1 cellular context compared by ENCODE assay signal in genomic region chr17:68600881-68601564, GRCh38.
A peak's percentile ranks its signal among the peaks of the same experiment; 100 is the strongest.
TF ChIP-seq lines count a peak whose summit lies in the region.

Gene FAM20A (minus strand): TSS chr17:68601367. CDS start chr17:68600666, 701 bp downstream.

TF ChIP-seq in HepG2, 621 proteins besides CTCF, POLR2A, EP300 and RAD21 (continued from another document and continues in another):
- no peak for TF ChIP-seq ZNF33B (CRISPR knock-in tag; IDR thresholded peaks at IDR 0.05)
- peak; percentile 40; the same call in 1 of the 2 replicates for TF ChIP-seq CCDC6 (CRISPR knock-in tag; IDR thresholded peaks at IDR 0.05)
- TF ChIP-seq RBAK (CRISPR knock-in tag; IDR thresholded peaks at IDR 0.05) = no peak
- no peak for TF ChIP-seq MTA3 (CRISPR knock-in tag; IDR thresholded peaks at IDR 0.05)
- TF ChIP-seq ZNF430 (CRISPR knock-in tag; IDR thresholded peaks at IDR 0.05) = no peak
- peak; percentile 53; the same call in 1 of the 2 replicates for TF ChIP-seq HMGXB3 (CRISPR knock-in tag; IDR thresholded peaks at IDR 0.05; ENCODE audit: borderline replicate concordance)
- TF ChIP-seq KDM3A (CRISPR knock-in tag; IDR thresholded peaks at IDR 0.05; ENCODE audit: low read depth) = peak; percentile 70
- peak; percentile 28; the same call in 1 of the 2 replicates for TF ChIP-seq TSC22D2 (CRISPR knock-in tag; IDR thresholded peaks at IDR 0.05; ENCODE audit: borderline replicate concordance)
- TF ChIP-seq HOXA5 (CRISPR knock-in tag; IDR thresholded peaks at IDR 0.05) = no peak
- peak in 1 of 2 experiments; percentile 57; a peak in 1 of 4 replicates for TF ChIP-seq HMGXB4 (CRISPR knock-in tag; IDR thresholded peaks at IDR 0.05; ENCODE audit: borderline replicate concordance in 1 of 2, low read depth in 1 of 2)
- no peak for TF ChIP-seq SP140L (CRISPR knock-in tag; IDR thresholded peaks at IDR 0.05; ENCODE audit: borderline replicate concordance)
- no peak; the same call in 1 of the 2 replicates for TF ChIP-seq ZNF451 (CRISPR knock-in tag; IDR thresholded peaks at IDR 0.05)
- no peak for TF ChIP-seq ZNF691 (CRISPR knock-in tag; IDR thresholded peaks at IDR 0.05; ENCODE audit: borderline replicate concordance, low read depth)
- TF ChIP-seq CBX2 (IDR thresholded peaks at IDR 0.05; ENCODE audit: low read depth, low read length) = no peak
- no peak for TF ChIP-seq CBX2 (CRISPR knock-in tag; IDR thresholded peaks at IDR 0.05; ENCODE audit: low read depth)
- peak; percentile 65; the same call in 1 of the 2 replicates for TF ChIP-seq KLF6 (CRISPR knock-in tag; IDR thresholded peaks at IDR 0.05)
- peak; percentile 60; the same call in 1 of the 2 replicates for TF ChIP-seq TBX2 (CRISPR knock-in tag; IDR thresholded peaks at IDR 0.05; ENCODE audit: borderline replicate concordance)
- TF ChIP-seq ZNF263 (CRISPR knock-in tag; IDR thresholded peaks at IDR 0.05) = peak; percentile 98
- no peak; the same call in 1 of the 2 replicates for TF ChIP-seq ZNF792 (CRISPR knock-in tag; IDR thresholded peaks at IDR 0.05)
- peak; percentile 45; the same call in 1 of the 2 replicates for TF ChIP-seq TARDBP (CRISPR knock-in tag; IDR thresholded peaks at IDR 0.05)
- TF ChIP-seq ZNF260 (CRISPR knock-in tag; IDR thresholded peaks at IDR 0.05; ENCODE audit: borderline replicate concordance, low read depth) = no peak
- TF ChIP-seq ELK4 (CRISPR knock-in tag; IDR thresholded peaks at IDR 0.05; ENCODE audit: borderline replicate concordance) = no peak
- TF ChIP-seq ZNF382 (CRISPR knock-in tag; IDR thresholded peaks at IDR 0.05; ENCODE audit: borderline replicate concordance) = no peak
- TF ChIP-seq ZNF557 (CRISPR knock-in tag; IDR thresholded peaks at IDR 0.05) = no peak
- TF ChIP-seq LCORL (IDR thresholded peaks at IDR 0.05) = no peak
- TF ChIP-seq LCORL (CRISPR knock-in tag; IDR thresholded peaks at IDR 0.05) = peak; percentile 22; the same call in 1 of the 2 replicates
- peak; percentile 54 for TF ChIP-seq BCL6 (CRISPR knock-in tag; IDR thresholded peaks at IDR 0.05)
- 0 out of 2 replicates have a peak, but pooled peaks have one; percentile 23 for TF ChIP-seq ATF3 (CRISPR knock-in tag; IDR thresholded peaks at IDR 0.05)
- 0 out of 2 replicates have a peak, but pooled peaks have one; percentile 51 for TF ChIP-seq LBX2 (CRISPR knock-in tag; IDR thresholded peaks at IDR 0.05; ENCODE audit: borderline replicate concordance)
- TF ChIP-seq KDM1A (CRISPR knock-in tag; IDR thresholded peaks at IDR 0.05) = no peak
- TF ChIP-seq ZNF687 (CRISPR knock-in tag; IDR thresholded peaks at IDR 0.05) = peak; percentile 36; the same call in 1 of the 2 replicates
- TF ChIP-seq TFDP1 (CRISPR knock-in tag; IDR thresholded peaks at IDR 0.05; ENCODE audit: borderline replicate concordance) = 0 out of 2 replicates have a peak, but pooled peaks have one; percentile 21
- TF ChIP-seq MYC (CRISPR knock-in tag; IDR thresholded peaks at IDR 0.05; ENCODE audit: borderline replicate concordance) = peak; percentile 21; the same call in 1 of the 2 replicates
- TF ChIP-seq NFYC (CRISPR knock-in tag; IDR thresholded peaks at IDR 0.05) = no peak
- no peak for TF ChIP-seq ZKSCAN1 (IDR thresholded peaks at IDR 0.05; ENCODE audit: low read length)
- no peak for TF ChIP-seq DBP (CRISPR knock-in tag; IDR thresholded peaks at IDR 0.05; ENCODE audit: not compliant biosample characterization)
- TF ChIP-seq ZNF264 (CRISPR knock-in tag; IDR thresholded peaks at IDR 0.05) = no peak
- TF ChIP-seq ZNF331 (CRISPR knock-in tag; IDR thresholded peaks at IDR 0.05) = peak; percentile 65; the same call in 1 of the 2 replicates
- TF ChIP-seq NRL (CRISPR knock-in tag; IDR thresholded peaks at IDR 0.05; ENCODE audit: borderline replicate concordance) = no peak
- no peak for TF ChIP-seq PLSCR1 (CRISPR knock-in tag; IDR thresholded peaks at IDR 0.05; ENCODE audit: borderline replicate concordance)
- TF ChIP-seq ZNF12 (CRISPR knock-in tag; IDR thresholded peaks at IDR 0.05) = no peak
- peak; percentile 67; the same call in 1 of the 2 replicates for TF ChIP-seq MEIS2 (CRISPR knock-in tag; IDR thresholded peaks at IDR 0.05)
- no peak for TF ChIP-seq ZNF577 (CRISPR knock-in tag; IDR thresholded peaks at IDR 0.05; ENCODE audit: borderline replicate concordance, low read depth)
- TF ChIP-seq CHD2 (IDR thresholded peaks at IDR 0.05; ENCODE audit: low read depth, low read length) = no peak
- TF ChIP-seq ZBTB38 (CRISPR knock-in tag; IDR thresholded peaks at IDR 0.05) = peak; percentile 76
- TF ChIP-seq ZNF878 (CRISPR knock-in tag; IDR thresholded peaks at IDR 0.05) = peak; percentile 52; the same call in 1 of the 2 replicates
- TF ChIP-seq RELA (CRISPR knock-in tag; IDR thresholded peaks at IDR 0.05) = no peak
- TF ChIP-seq RXRA (CRISPR knock-in tag; IDR thresholded peaks at IDR 0.05) = 0 out of 2 replicates have a peak, but pooled peaks have one; percentile 57
